27 cellular contexts compared by ENCODE assay signal in genomic region chr5:171397190-171397589, GRCh38. TPM values are rescaled to one million over a fixed set of nuclear protein-coding genes. Genes with fewer than 3 reads are reported as not detected.
DNase-seq lines count a peak whose midpoint lies in the region; ATAC-seq and TF ChIP-seq lines count a peak whose summit lies in the region.
"Had no signal": no experiment of that assay in that cellular context is flagged by ENCODE, and none has a peak within 500 bp of the region (broad histone marks: within the 10 kb centered on the region; RNA-seq: fewer than 3 reads in every experiment).

No MANE protein-coding gene starts in this region.

- no peaks in the 10 kb centered on the region for H3K9me3 Mint-ChIP-seq in activated CD4-positive, alpha-beta T cell treated with anti-CD3 and anti-CD28 coated beads for 36 hours (ENCODE audit: low read depth)
- H3K9me3 Mint-ChIP-seq in GM23338 (0 out of 3 replicates have a peak, but pooled peaks cover 3% of the 10 kb centered on the region), progenitor cell of endocrine pancreas (ENCODE audit: low read depth) (peaks cover 3% of the 10 kb centered on the region)
- no peaks in the 10 kb centered on the region for H3K9me3 Mint-ChIP-seq in activated CD4-positive, alpha-beta memory T cell treated with anti-CD3 and anti-CD28 coated beads for 36 hours
- H3K9me3 Mint-ChIP-seq: activated naive CD4-positive, alpha-beta T cell treated with anti-CD3 and anti-CD28 coated beads for 36 hours; CD8-positive, alpha-beta T cell had no signal

- no peak for TF ChIP-seq CTCF in GM23338 (conservative IDR thresholded peaks at IDR 0.05; ENCODE audit: low read depth in 2 of 2)
- no peak for TF ChIP-seq CTCF in foreskin keratinocyte (conservative IDR thresholded peaks at IDR 0.05)
- TF ChIP-seq CTCF in progenitor cell of endocrine pancreas (IDR thresholded peaks at IDR 0.05; ENCODE audit: unreplicated experiment), result no peak
- TF ChIP-seq CTCF in right atrium auricular region (IDR thresholded peaks at IDR 0.05), result no peak

- peaks cover 98% of the 10 kb centered on the region for H4K20me1 ChIP-seq in GM23338 (replicated peaks; ENCODE audit: insufficient read depth)

- peak overlapping the region; percentile 19; the same call in 1 of the 2 replicates for H3K4me2 ChIP-seq in GM23338

- H3F3A ChIP-seq in GM23338 (replicated peaks; ENCODE audit: low read depth), result peaks cover 70% of the 10 kb centered on the region

- peaks cover 61% of the 10 kb centered on the region for H3K4me1 ChIP-seq in GM23338 (ENCODE audit: insufficient read depth)
- peaks cover 3% of the 10 kb centered on the region for H3K4me1 ChIP-seq in foreskin keratinocyte
- H3K4me1 ChIP-seq in right atrium auricular region, result peaks cover 0 to 20% of the 10 kb centered on the region in 2 donors
- H3K4me1 ChIP-seq: upper lobe of right lung had no signal

- peaks cover 99% of the 10 kb centered on the region for H3K36me3 ChIP-seq in GM23338 (ENCODE audit: insufficient read depth)
- H3K36me3 ChIP-seq in right atrium auricular region, result peaks cover 94% of the 10 kb centered on the region

- H3K27ac ChIP-seq in GM23338 (ENCODE audit: low read depth) (no peak overlapping the region), foreskin keratinocyte (no peak overlapping the region), right atrium auricular region (no peak overlapping the region)
- H3K27ac ChIP-seq: upper lobe of right lung had no signal

- H3K27ac Mint-ChIP-seq in activated CD4-positive, alpha-beta T cell treated with anti-CD3 and anti-CD28 coated beads for 36 hours, result peak overlapping the region; percentile 42
- H3K27ac Mint-ChIP-seq in GM23338 (no peak overlapping the region), progenitor cell of endocrine pancreas (no peak overlapping the region)
- peak overlapping the region; percentile 36 for H3K27ac Mint-ChIP-seq in activated CD4-positive, alpha-beta memory T cell treated with anti-CD3 and anti-CD28 coated beads for 36 hours
- H3K27ac Mint-ChIP-seq: activated naive CD4-positive, alpha-beta T cell treated with anti-CD3 and anti-CD28 coated beads for 36 hours; CD8-positive, alpha-beta T cell had no signal

- CTCF ChIA-PET in activated CD4-positive, alpha-beta T cell treated with anti-CD3 and anti-CD28 coated beads for 36 hours (lab: Charles Lee), result no interaction called here
- CTCF ChIA-PET in activated CD4-positive, alpha-beta memory T cell treated with anti-CD3 and anti-CD28 coated beads for 36 hours (lab: Charles Lee), result no interaction called here

- no peaks in the 10 kb centered on the region for H3K27me3 Mint-ChIP-seq in activated CD4-positive, alpha-beta T cell treated with anti-CD3 and anti-CD28 coated beads for 36 hours
- H3K27me3 Mint-ChIP-seq in GM23338 (ENCODE audit: insufficient read depth, low read depth, poor library complexity) (peaks cover 36% of the 10 kb centered on the region), progenitor cell of endocrine pancreas (no peaks in the 10 kb centered on the region)
- H3K27me3 Mint-ChIP-seq in activated CD4-positive, alpha-beta memory T cell treated with anti-CD3 and anti-CD28 coated beads for 36 hours, result no peaks in the 10 kb centered on the region

- intact Hi-C loops in activated CD4-positive, alpha-beta T cell treated with anti-CD3 and anti-CD28 coated beads for 36 hours (cut with DNase I, micrococcal nuclease), result no loop called here
- intact Hi-C loops in activated CD4-positive, alpha-beta memory T cell treated with anti-CD3 and anti-CD28 coated beads for 36 hours (cut with micrococcal nuclease), result no loop called here

- H2AFZ ChIP-seq in GM23338, result no peak overlapping the region

- peaks cover 99% of the 10 kb centered on the region for H3K79me2 ChIP-seq in GM23338 (replicated peaks; ENCODE audit: insufficient read depth)

- H3K9me3 ChIP-seq in right atrium auricular region, result no peaks in the 10 kb centered on the region
- H3K9me3 ChIP-seq: mucosa of descending colon, upper lobe of right lung had no signal

- no peak overlapping the region for H3K4me3 Mint-ChIP-seq in activated CD4-positive, alpha-beta T cell treated with anti-CD3 and anti-CD28 coated beads for 36 hours
- H3K4me3 Mint-ChIP-seq in GM23338, result peak overlapping the region; percentile 39; the same call in 2 of the 3 replicates
- no peak overlapping the region for H3K4me3 Mint-ChIP-seq in activated CD4-positive, alpha-beta memory T cell treated with anti-CD3 and anti-CD28 coated beads for 36 hours
- H3K4me3 Mint-ChIP-seq in progenitor cell of endocrine pancreas (ENCODE audit: low read depth), result no peak overlapping the region
- H3K4me3 Mint-ChIP-seq: activated naive CD4-positive, alpha-beta T cell treated with anti-CD3 and anti-CD28 coated beads for 36 hours had no signal

- H3K9me2 ChIP-seq in GM23338 (ENCODE audit: insufficient read depth), result no peaks in the 10 kb centered on the region

- no peaks in the 10 kb centered on the region for H3K27me3 ChIP-seq in GM23338 (ENCODE audit: insufficient read depth)
- no peaks in the 10 kb centered on the region for H3K27me3 ChIP-seq in foreskin keratinocyte
- no peaks in the 10 kb centered on the region for H3K27me3 ChIP-seq in right atrium auricular region
- H3K27me3 ChIP-seq: upper lobe of right lung had no signal

- peaks cover 87% of the 10 kb centered on the region for H3K36me3 Mint-ChIP-seq in activated CD4-positive, alpha-beta T cell treated with anti-CD3 and anti-CD28 coated beads for 36 hours (ENCODE audit: low read depth)
- H3K36me3 Mint-ChIP-seq in GM23338 (ENCODE audit: low read depth), result peaks cover 99% of the 10 kb centered on the region
- H3K36me3 Mint-ChIP-seq in activated CD4-positive, alpha-beta memory T cell treated with anti-CD3 and anti-CD28 coated beads for 36 hours, result peaks cover 71% of the 10 kb centered on the region
- H3K36me3 Mint-ChIP-seq in progenitor cell of endocrine pancreas (ENCODE audit: insufficient read depth), result peaks cover 65% of the 10 kb centered on the region

- POLR2A ChIA-PET in activated CD4-positive, alpha-beta T cell treated with anti-CD3 and anti-CD28 coated beads for 36 hours (lab: Charles Lee), result interaction anchor here (0.7 to 1.1 kb wide), 2 partner anchors 10 to 17 kb away, joined by 5 to 8 read pairs; no protein-coding TSS in a partner anchor
- POLR2A ChIA-PET in activated CD4-positive, alpha-beta memory T cell treated with anti-CD3 and anti-CD28 coated beads for 36 hours (lab: Charles Lee), result interaction anchor here (1.3 kb wide), 1 partner anchor 9 kb away, joined by 4 read pairs; no protein-coding TSS in a partner anchor

- H3K4me1 Mint-ChIP-seq in activated CD4-positive, alpha-beta T cell treated with anti-CD3 and anti-CD28 coated beads for 36 hours, result peaks cover 71% of the 10 kb centered on the region
- H3K4me1 Mint-ChIP-seq in GM23338, result peaks cover 59% of the 10 kb centered on the region
- peaks cover 72% of the 10 kb centered on the region for H3K4me1 Mint-ChIP-seq in activated CD4-positive, alpha-beta memory T cell treated with anti-CD3 and anti-CD28 coated beads for 36 hours (ENCODE audit: low read depth)
- H3K4me1 Mint-ChIP-seq in progenitor cell of endocrine pancreas (ENCODE audit: low read depth), result peaks cover 9% of the 10 kb centered on the region

- ATAC-seq in activated CD4-positive, alpha-beta T cell treated with anti-CD3 and anti-CD28 coated beads for 36 hours, result no peak
- ATAC-seq in GM23338 (no peak), foreskin keratinocyte (peak; percentile 9)
- ATAC-seq: CD8-positive, alpha-beta T cell; mucosa of descending colon; sciatic nerve; upper lobe of right lung had no signal

- DNase-seq in activated CD4-positive, alpha-beta T cell treated with anti-CD3 and anti-CD28 coated beads for 36 hours, result no peak
- no peak for DNase-seq in activated CD4-positive, alpha-beta T cell treated with anti-CD3 and anti-CD28 coated beads, Interleukin-2, amount 50 U/mL, for 48 hours
- DNase-seq in GM23338 (ENCODE audit: low spot score) (no peak), foreskin keratinocyte (no peak), progenitor cell of endocrine pancreas (ENCODE audit: low spot score, unreplicated experiment) (no peak), right atrium auricular region (ENCODE audit: low spot score) (no peak)
- DNase-seq in activated CD4-positive, alpha-beta memory T cell treated with anti-CD3 and anti-CD28 coated beads for 36 hours, result no peak
- DNase-seq in activated CD4-positive, CD25-positive, alpha-beta regulatory T cell (lab: John Stamatoyannopoulos, UW), result no peak
- DNase-seq: 8988T; activated CD4-positive, alpha-beta T cell treated with anti-CD3 and anti-CD28 coated beads for 48 hours; activated naive CD4-positive, alpha-beta T cell treated with anti-CD3 and anti-CD28 coated beads for 36 hours; AML-193; anterior cingulate cortex; CD8-positive, alpha-beta T cell; DMS153; GDM1; kidney; MM.1S; mucosa of descending colon; NCI-H526; RPMI8226; stimulated activated CD4-positive, alpha-beta T cell treated with anti-CD3 and anti-CD28 coated beads, Interleukin-15, amount 100 ng/mL, for 24 hours; upper lobe of right lung had no signal

- peak overlapping the region; percentile 31; the same call in 1 of the 2 replicates for H3K4me3 ChIP-seq in GM23338
- H3K4me3 ChIP-seq in right atrium auricular region, result no peak overlapping the region
- H3K4me3 ChIP-seq: mucosa of descending colon, upper lobe of right lung had no signal

RNA-seq across cellular contexts. Expression of gene NPM1, which starts 9.5 kb away (rescaled TPM):
- total RNA-seq in activated CD4-positive, alpha-beta T cell treated with anti-CD3 and anti-CD28 coated beads for 36 hours, result 1,000 to 10,000 TPM; 3,156 to 3,905 TPM
- total RNA-seq in GM23338 (2014; rRNA removed; shearing (Covaris generic)), result 2,727 and 5,242 TPM in 2 replicates
- 3,739 and 3,980 TPM in 2 replicates for polyA plus RNA-seq in GM23338 (2016; fragmentation: Nextera tagmentation; extraction: Ambion mirVana)
- 1,000 to 10,000 TPM; 2,483 to 2,592 TPM for total RNA-seq in activated CD4-positive, alpha-beta memory T cell treated with anti-CD3 and anti-CD28 coated beads for 36 hours
- total RNA-seq in foreskin keratinocyte, result 2,005 and 2,487 TPM in 2 replicates
- 1,746 and 2,423 TPM in 2 replicates for polyA plus RNA-seq in foreskin keratinocyte
- total RNA-seq in progenitor cell of endocrine pancreas, result 1,367 and 1,453 TPM in 2 replicates
- 100 to 1,000 TPM; 271 to 353 TPM for total RNA-seq in right atrium auricular region

RNA-seq across cellular contexts. Expression of gene FGF18, which starts 22.3 kb away (rescaled TPM):
- not detected for total RNA-seq in activated CD4-positive, alpha-beta T cell treated with anti-CD3 and anti-CD28 coated beads for 36 hours
- total RNA-seq in GM23338 (2014; rRNA removed; shearing (Covaris generic)), result 0.56 TPM in 1 of 2 replicates, not detected in the other
- 0.75 and 0.86 TPM in 2 replicates for polyA plus RNA-seq in GM23338 (2016; fragmentation: Nextera tagmentation; extraction: Ambion mirVana)
- under 1 TPM in 1 of 2 experiments, not detected in 1; 0.10 TPM for total RNA-seq in activated CD4-positive, alpha-beta memory T cell treated with anti-CD3 and anti-CD28 coated beads for 36 hours
- total RNA-seq in foreskin keratinocyte, result not detected in 2 replicates
- 0.06 TPM in 1 of 2 replicates, not detected in the other for polyA plus RNA-seq in foreskin keratinocyte
- total RNA-seq in progenitor cell of endocrine pancreas, result 2.3 and 2.6 TPM in 2 replicates
- 1 to 10 TPM; 2.2 to 2.7 TPM for total RNA-seq in right atrium auricular region
- total RNA-seq: glomerular endothelial cell; SK-MEL-5; T-helper 1 cell treated with Interleukin-12 subunit alpha and Interleukin-12 subunit beta and Interleukin-4 antibody, amounts not matched to agents 30 ng/mL and 1 ng/mL, for 36 hours had no signal

Comparison
In these comparisons a context has a peak if more than half of its experiments do, and no peak if none do; other contexts are left out.
1. H3K27ac Mint-ChIP-seq: peak in activated CD4-positive, alpha-beta T cell treated with anti-CD3 and anti-CD28 coated beads for 36 hours (single experiment) and activated CD4-positive, alpha-beta memory T cell treated with anti-CD3 and anti-CD28 coated beads for 36 hours (single experiment); none in GM23338 (single experiment) and progenitor cell of endocrine pancreas (single experiment).